ENCODE assay signal across 21 cellular contexts in the genomic region with DNA sequence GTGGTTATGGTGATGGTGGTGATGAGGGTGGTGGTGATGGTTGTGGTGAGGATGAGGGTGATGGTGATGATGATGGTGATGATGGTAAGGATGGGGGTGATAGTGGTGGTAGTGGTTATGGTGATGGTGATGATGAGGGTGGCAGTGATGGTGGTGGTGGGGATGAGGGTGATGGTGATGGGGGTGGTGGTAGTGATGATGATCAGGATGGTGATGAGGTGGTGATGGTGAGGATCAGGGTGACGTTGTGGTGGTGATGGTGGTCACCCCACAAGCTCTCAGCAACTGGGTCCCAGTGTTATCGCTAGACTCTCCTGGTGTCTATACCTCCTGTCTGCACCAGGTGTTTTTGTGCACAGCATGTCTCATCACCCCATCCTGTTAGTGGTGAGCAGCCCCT.
DNase-seq lines count a peak whose midpoint lies in the region; ATAC-seq, FAIRE-seq and TF ChIP-seq lines count a peak whose summit lies in the region.
"Had no signal": no experiment of that assay in that cellular context is flagged by ENCODE, and none has a peak within 500 bp of the region (broad histone marks: within the 10 kb centered on the region; RNA-seq: fewer than 3 reads in every experiment).

No MANE protein-coding gene starts in this region.

- H3K4me1 ChIP-seq in ascending aorta (peaks cover 13 to 40% of the 10 kb centered on the region in 2 donors), HepG2 (ENCODE audit: insufficient read depth, low read length) (peaks cover 29% of the 10 kb centered on the region), thoracic aorta (ENCODE audit: control insufficient read depth in 1 of 2, low read depth in 2 of 2) (peaks cover 22 to 59% of the 10 kb centered on the region in 2 donors), SK-N-SH (ENCODE audit: control insufficient read depth in 1 of 2, insufficient read depth in 2 of 2, low read depth in 1 of 2, low read length in 1 of 2) (no peaks in the 10 kb centered on the region)
- H3K4me1 ChIP-seq in CD8-positive, alpha-beta T cell (ENCODE audit: insufficient read depth, low read length) = peaks cover 10% of the 10 kb centered on the region

- TF ChIP-seq POLR2A in HepG2 (IDR thresholded peaks at IDR 0.05; ENCODE audit: insufficient read depth in 1 of 2, low read depth in 2 of 2, low read length in 2 of 2) = no peak

- no TSS peak for BruUV-seq in HepG2 (replicated peaks; lab: Mats Ljungman, UMichigan)

- peaks cover 52% of the 10 kb centered on the region for H3K27me3 Mint-ChIP-seq in activated CD8-positive, alpha-beta T cell treated with anti-CD3 and anti-CD28 coated beads, Interleukin-2, amount 10 ng/mL, durations not matched to agents 7 days and 5 days (ENCODE audit: low read depth)
- H3K27me3 Mint-ChIP-seq in activated CD8-positive, alpha-beta T cell treated with anti-CD3 and anti-CD28 coated beads for 36 hours = peaks cover 30% of the 10 kb centered on the region
- H3K27me3 Mint-ChIP-seq in CD8-positive, alpha-beta T cell (ENCODE audit: low read depth) = peaks cover 40% of the 10 kb centered on the region

- no peak overlapping the region for H3K4me2 ChIP-seq in HepG2 (ENCODE audit: low read depth, low read length)
- no peak overlapping the region for H3K4me2 ChIP-seq in SK-N-SH
- H3K4me2 ChIP-seq: BLaER1 had no signal

- H3K9me2 ChIP-seq in SK-N-SH = no peaks in the 10 kb centered on the region

- H2AFZ ChIP-seq in HepG2 (ENCODE audit: low read length) (no peak overlapping the region), SK-N-SH (ENCODE audit: low read depth) (no peak overlapping the region)
- H2AFZ ChIP-seq: GM23248 had no signal

- H3K9me3 Mint-ChIP-seq in activated CD8-positive, alpha-beta T cell treated with anti-CD3 and anti-CD28 coated beads, Interleukin-2, amount 10 ng/mL, durations not matched to agents 7 days and 5 days (ENCODE audit: insufficient read depth) = no peaks in the 10 kb centered on the region
- H3K9me3 Mint-ChIP-seq in activated CD8-positive, alpha-beta T cell treated with anti-CD3 and anti-CD28 coated beads for 36 hours = no peaks in the 10 kb centered on the region
- H3K9me3 Mint-ChIP-seq in CD8-positive, alpha-beta T cell = peaks cover 3% of the 10 kb centered on the region

- TF ChIP-seq RAD21 in HepG2 (CRISPR knock-in tag; IDR thresholded peaks at IDR 0.05) (no peak), SK-N-SH (IDR thresholded peaks at IDR 0.05; ENCODE audit: low read length) (no peak)

- H4K20me1 ChIP-seq in HepG2 (ENCODE audit: insufficient read depth, low read length) (no peaks in the 10 kb centered on the region), SK-N-SH (ENCODE audit: insufficient read depth) (no peaks in the 10 kb centered on the region)

- H3K9ac ChIP-seq in HepG2 (ENCODE audit: insufficient read depth, low read depth, low read length) (no peak overlapping the region), SK-N-SH (no peak overlapping the region)
- H3K9ac ChIP-seq: BLaER1, GM23248 had no signal

- no peaks in the 10 kb centered on the region for H3F3A ChIP-seq in SK-N-SH (replicated peaks; ENCODE audit: insufficient read depth)

- intact Hi-C loops in activated CD8-positive, alpha-beta T cell treated with anti-CD3 and anti-CD28 coated beads for 36 hours (cut with micrococcal nuclease) = no loop called here
- intact Hi-C loops in ascending aorta (cut with DNase I) = loop anchor here (2.0 kb wide), 1 partner anchor 14 kb away; no protein-coding TSS in a partner anchor
- intact Hi-C loops in HepG2 (cut with micrococcal nuclease; ENCODE audit: unreplicated experiment) = no loop called here
- intact Hi-C loops in CD8-positive, alpha-beta T cell (cut with DNase I, micrococcal nuclease) = loop anchor here (5.0 kb wide), 1 partner anchor 34 kb away; no protein-coding TSS in a partner anchor

- DNase-seq in activated CD8-positive, alpha-beta T cell treated with anti-CD3 and anti-CD28 coated beads, Interleukin-2, amount 10 ng/mL, durations not matched to agents 7 days and 5 days = no peak
- no peak for DNase-seq in activated CD8-positive, alpha-beta T cell treated with anti-CD3 and anti-CD28 coated beads for 36 hours
- DNase-seq in ascending aorta (ENCODE audit: low spot score in 2 of 2) (no peak), HepG2 (ENCODE audit: low spot score) (no peak), thoracic aorta (ENCODE audit: low spot score) (no peak), SK-N-SH (no peak), NCI-H2081 (lab: John Stamatoyannopoulos, UW) (no peak)
- no peak for DNase-seq in CD8-positive, alpha-beta T cell
- DNase-seq: DND-41, GM23248, NCI-H1048, NCI-H1694, NCI-H2107, NCI-H226, NCI-H524 treated with DMSO at 0.1 percent for 48 hours had no signal

- POLR2A ChIA-PET in activated CD8-positive, alpha-beta T cell treated with anti-CD3 and anti-CD28 coated beads, Interleukin-2, amount 10 ng/mL, durations not matched to agents 7 days and 5 days (lab: Charles Lee) = interaction anchor here (0.6 to 0.7 kb wide), 2 partner anchors 8 to 14 kb away, joined by 3 read pairs; no protein-coding TSS in a partner anchor
- POLR2A ChIA-PET in activated CD8-positive, alpha-beta T cell treated with anti-CD3 and anti-CD28 coated beads for 36 hours (lab: Charles Lee) = no interaction called here
- POLR2A ChIA-PET in HepG2 (lab: Yijun Ruan, JAX) (no interaction called here), SK-N-SH (lab: Yijun Ruan, JAX) (no interaction called here)
- POLR2A ChIA-PET in CD8-positive, alpha-beta T cell (lab: Charles Lee) = no interaction called here

- H3K4me1 Mint-ChIP-seq in activated CD8-positive, alpha-beta T cell treated with anti-CD3 and anti-CD28 coated beads, Interleukin-2, amount 10 ng/mL, durations not matched to agents 7 days and 5 days (ENCODE audit: low read depth) = peaks cover 26% of the 10 kb centered on the region
- H3K4me1 Mint-ChIP-seq in activated CD8-positive, alpha-beta T cell treated with anti-CD3 and anti-CD28 coated beads for 36 hours (ENCODE audit: low read depth) = peaks cover 11% of the 10 kb centered on the region
- H3K4me1 Mint-ChIP-seq in CD8-positive, alpha-beta T cell (ENCODE audit: low read depth) = peaks cover 20% of the 10 kb centered on the region

- in situ Hi-C loops in HepG2 (cut with HindIII; ENCODE audit: extremely low pct_ligation_motif_present, low pct_unique_long_range_greater_than_20kb) = no loop called here

- no peak for ATAC-seq in activated CD8-positive, alpha-beta T cell treated with anti-CD3 and anti-CD28 coated beads, Interleukin-2, amount 10 ng/mL, durations not matched to agents 7 days and 5 days
- ATAC-seq in activated CD8-positive, alpha-beta T cell treated with anti-CD3 and anti-CD28 coated beads for 36 hours = no peak
- ATAC-seq in HepG2 (no peak), thoracic aorta (ENCODE audit: insufficient number of reproducible peaks, low FRiP score, low read depth) (no peak)
- ATAC-seq in CD8-positive, alpha-beta T cell = no peak
- ATAC-seq: GM12878, HCT116 had no signal

- H3K27ac ChIP-seq in ascending aorta (peak overlapping the region; percentile 92 to 96), HepG2 (ENCODE audit: extremely low read length, insufficient read depth, low read length) (no peak overlapping the region), thoracic aorta (peak overlapping the region; percentile 94 to 96), SK-N-SH (ENCODE audit: low read depth in 2 of 2, low read length in 1 of 2) (no peak overlapping the region)
- H3K27ac ChIP-seq in CD8-positive, alpha-beta T cell (ENCODE audit: low read depth, low read length) = no peak overlapping the region
- H3K27ac ChIP-seq: BLaER1, GM23248 had no signal

- FAIRE-seq in HepG2 (lab: Jason Lieb, UNC) = no peak
- FAIRE-seq: A204.1, G401.6, GM12878, GM18507 had no signal

- CTCF ChIA-PET in activated CD8-positive, alpha-beta T cell treated with anti-CD3 and anti-CD28 coated beads, Interleukin-2, amount 10 ng/mL, durations not matched to agents 7 days and 5 days (lab: Charles Lee) = no interaction called here
- CTCF ChIA-PET in activated CD8-positive, alpha-beta T cell treated with anti-CD3 and anti-CD28 coated beads for 36 hours (lab: Charles Lee) = no interaction called here
- CTCF ChIA-PET in HepG2 (lab: Yijun Ruan, JAX; ENCODE audit: low intra/inter-chr PET ratio, low total read pairs) (no interaction called here), SK-N-SH (lab: Yijun Ruan, JAX) (interaction anchor here (1.2 kb wide), 1 partner anchor 12 kb away, joined by 3 read pairs; no protein-coding TSS in a partner anchor)
- CTCF ChIA-PET in CD8-positive, alpha-beta T cell (lab: Charles Lee) = no interaction called here

- H3K79me2 ChIP-seq in HepG2 (ENCODE audit: insufficient read depth, low read length) (no peaks in the 10 kb centered on the region), SK-N-SH (ENCODE audit: insufficient read depth) (no peaks in the 10 kb centered on the region)

- H3K4me3 Mint-ChIP-seq in activated CD8-positive, alpha-beta T cell treated with anti-CD3 and anti-CD28 coated beads, Interleukin-2, amount 10 ng/mL, durations not matched to agents 7 days and 5 days = no peak overlapping the region
- H3K4me3 Mint-ChIP-seq in activated CD8-positive, alpha-beta T cell treated with anti-CD3 and anti-CD28 coated beads for 36 hours = no peak overlapping the region
- no peak overlapping the region for H3K4me3 Mint-ChIP-seq in CD8-positive, alpha-beta T cell

- TF ChIP-seq CTCF in activated CD8-positive, alpha-beta T cell treated with anti-CD3 and anti-CD28 coated beads for 36 hours (IDR thresholded peaks at IDR 0.05) = no peak
- TF ChIP-seq CTCF in ascending aorta (IDR thresholded peaks at IDR 0.05) = no peak
- no peak for TF ChIP-seq CTCF in HepG2 (CRISPR knock-in tag; IDR thresholded peaks at IDR 0.05)
- TF ChIP-seq CTCF in thoracic aorta (IDR thresholded peaks at IDR 0.05) = no peak
- TF ChIP-seq CTCF in SK-N-SH (IDR thresholded peaks at IDR 0.05) = no peak
- TF ChIP-seq CTCF in CD8-positive, alpha-beta T cell (IDR thresholded peaks at IDR 0.05) = no peak

- H3K36me3 ChIP-seq in ascending aorta (no peaks in the 10 kb centered on the region), HepG2 (replicated peaks in 1 of 2; ENCODE audit: control insufficient read depth in 1 of 2, insufficient read depth in 2 of 2, low read length in 2 of 2) (no peaks in the 10 kb centered on the region), thoracic aorta (no peaks in the 10 kb centered on the region), SK-N-SH (replicated peaks in 1 of 2; ENCODE audit: control insufficient read depth in 1 of 2, insufficient read depth in 2 of 2, low read length in 1 of 2) (no peaks in the 10 kb centered on the region)
- H3K36me3 ChIP-seq in CD8-positive, alpha-beta T cell (ENCODE audit: insufficient read depth, low read length) = no peaks in the 10 kb centered on the region
- H3K36me3 ChIP-seq: BLaER1 had no signal

- peak overlapping the region; percentile 5 for H3K27ac Mint-ChIP-seq in activated CD8-positive, alpha-beta T cell treated with anti-CD3 and anti-CD28 coated beads, Interleukin-2, amount 10 ng/mL, durations not matched to agents 7 days and 5 days
- no peak overlapping the region for H3K27ac Mint-ChIP-seq in activated CD8-positive, alpha-beta T cell treated with anti-CD3 and anti-CD28 coated beads for 36 hours
- H3K27ac Mint-ChIP-seq in CD8-positive, alpha-beta T cell = no peak overlapping the region

- 52% methylated on average over 2 of the region's 2 CpGs for WGBS in HepG2 (ENCODE audit: low lambda C conversion rate)
- 25% methylated on average over 1 of the region's 2 CpGs for WGBS in SK-N-SH (ENCODE audit: low lambda C conversion rate)

- no peaks in the 10 kb centered on the region for H3K27me3 ChIP-seq in ascending aorta
- peaks cover 13 to 91% of the 10 kb centered on the region in 2 experiments; a peak in 4 of 5 replicates for H3K27me3 ChIP-seq in HepG2 (ENCODE audit: control insufficient read depth in 1 of 2, insufficient read depth in 2 of 2, low read length in 2 of 2)
- no peaks in the 10 kb centered on the region for H3K27me3 ChIP-seq in thoracic aorta (replicated peaks; ENCODE audit: insufficient read depth)
- H3K27me3 ChIP-seq in SK-N-SH (ENCODE audit: insufficient read depth) = no peaks in the 10 kb centered on the region
- H3K27me3 ChIP-seq in CD8-positive, alpha-beta T cell (ENCODE audit: insufficient read depth, low read length) = peaks cover 6% of the 10 kb centered on the region

- TF ChIP-seq EP300 in HepG2 (IDR thresholded peaks at IDR 0.05; ENCODE audit: low read depth in 2 of 2, low read length in 2 of 2) (no peak), HepG2 (CRISPR knock-in tag; IDR thresholded peaks at IDR 0.05; ENCODE audit: borderline replicate concordance) (no peak), SK-N-SH (IDR thresholded peaks at IDR 0.05; ENCODE audit: borderline replicate concordance in 1 of 2, low read depth in 1 of 2, low read length in 1 of 2) (no peak)

- no peaks in the 10 kb centered on the region for H3K9me3 ChIP-seq in ascending aorta
- H3K9me3 ChIP-seq in HepG2 (ENCODE audit: low read length) = no peaks in the 10 kb centered on the region
- H3K9me3 ChIP-seq in thoracic aorta = no peaks in the 10 kb centered on the region
- H3K9me3 ChIP-seq in SK-N-SH = no peaks in the 10 kb centered on the region
- H3K9me3 ChIP-seq in CD8-positive, alpha-beta T cell (ENCODE audit: low read length) = no peaks in the 10 kb centered on the region

- H3K4me3 ChIP-seq in ascending aorta (no peak overlapping the region), HepG2 (replicated peaks in 1 of 3; ENCODE audit: insufficient read depth in 1 of 3, low read depth in 2 of 3, low read length in 3 of 3) (no peak overlapping the region), thoracic aorta (no peak overlapping the region), SK-N-SH (ENCODE audit: low read depth in 2 of 2, low read length in 1 of 2) (no peak overlapping the region)
- H3K4me3 ChIP-seq in CD8-positive, alpha-beta T cell (ENCODE audit: low read depth, low read length) = no peak overlapping the region
- H3K4me3 ChIP-seq: BLaER1, GM12878, GM23248 had no signal

- no peaks in the 10 kb centered on the region for H3K36me3 Mint-ChIP-seq in activated CD8-positive, alpha-beta T cell treated with anti-CD3 and anti-CD28 coated beads, Interleukin-2, amount 10 ng/mL, durations not matched to agents 7 days and 5 days (ENCODE audit: low read depth)
- peaks cover 1% of the 10 kb centered on the region for H3K36me3 Mint-ChIP-seq in activated CD8-positive, alpha-beta T cell treated with anti-CD3 and anti-CD28 coated beads for 36 hours (ENCODE audit: low read depth)
- H3K36me3 Mint-ChIP-seq in CD8-positive, alpha-beta T cell = no peaks in the 10 kb centered on the region

Comparison
In these comparisons a context has a peak if more than half of its experiments do, and no peak if none do; other contexts are left out.
1. H3K27ac ChIP-seq: peak in ascending aorta (2 of 2) and thoracic aorta (2 of 2); none in HepG2 (single experiment), SK-N-SH (0 of 2) and CD8-positive, alpha-beta T cell (single experiment).
2. intact Hi-C loops: an anchor here in ascending aorta (2.0 kb wide) and CD8-positive, alpha-beta T cell (5.0 kb wide); none called in activated CD8-positive, alpha-beta T cell treated with anti-CD3 and anti-CD28 coated beads for 36 hours and HepG2.